Comparison of ENCODE assay signal across 16 cellular contexts in genomic region chr3:150749218-150749617, GRCh38. TPM values are rescaled to one million over a fixed set of nuclear protein-coding genes. Genes with fewer than 3 reads are reported as not detected.
"Had no signal": no experiment of that assay in that cellular context is flagged by ENCODE, and none has a peak within 500 bp of the region (broad histone marks: within the 10 kb centered on the region; RNA-seq: fewer than 3 reads in every experiment).

No MANE protein-coding gene starts in this region.

- H3K27ac ChIP-seq: brain microvascular endothelial cell, esophagus muscularis mucosa, SK-N-MC, upper lobe of right lung had no signal

- H3K27me3 Mint-ChIP-seq: activated CD4-positive, alpha-beta T cell treated with anti-CD3 and anti-CD28 coated beads, Interleukin-2, amount 10 ng/mL, durations not matched to agents 7 days and 5 days; naive thymus-derived CD8-positive, alpha-beta T cell; progenitor cell of endocrine pancreas; T-cell had no signal

- H3K9me3 Mint-ChIP-seq: naive thymus-derived CD8-positive, alpha-beta T cell; T-cell had no signal

- H3K36me3 ChIP-seq: brain microvascular endothelial cell, upper lobe of right lung had no signal

- H3K9me3 ChIP-seq: esophagus muscularis mucosa, mucosa of descending colon, upper lobe of right lung had no signal

- H3K27me3 ChIP-seq: brain microvascular endothelial cell, esophagus muscularis mucosa, upper lobe of right lung had no signal

- H3K4me3 Mint-ChIP-seq: activated CD4-positive, alpha-beta T cell treated with anti-CD3 and anti-CD28 coated beads, Interleukin-2, amount 10 ng/mL, durations not matched to agents 7 days and 5 days; naive thymus-derived CD8-positive, alpha-beta T cell; T-cell had no signal

- H3K27ac Mint-ChIP-seq: activated CD4-positive, alpha-beta T cell treated with anti-CD3 and anti-CD28 coated beads, Interleukin-2, amount 10 ng/mL, durations not matched to agents 7 days and 5 days; progenitor cell of endocrine pancreas had no signal

- H3K4me3 ChIP-seq: esophagus muscularis mucosa, mucosa of descending colon, SK-N-MC, upper lobe of right lung had no signal

- DNase-seq: activated CD4-positive, alpha-beta T cell treated with anti-CD3 and anti-CD28 coated beads, Interleukin-2, amount 10 ng/mL, durations not matched to agents 7 days and 5 days; activated CD8-positive, alpha-beta memory T cell treated with anti-CD3 and anti-CD28 coated beads for 24 hours; brain microvascular endothelial cell; cerebellar nuclear complex; left cardiac atrium; mammary epithelial cell; mucosa of descending colon; naive thymus-derived CD8-positive, alpha-beta T cell; right cardiac atrium; stimulated activated CD4-positive, alpha-beta T cell treated with anti-CD3 and anti-CD28 coated beads, Interleukin-2, amount 100 ng/mL, for 24 hours; stimulated activated naive CD4-positive, alpha-beta T cell; T-cell; upper lobe of right lung had no signal

RNA-seq across cellular contexts. Expression of gene ERICH6, which starts 45.5 kb away (rescaled TPM):
- total RNA-seq: esophagus muscularis mucosa; mammary epithelial cell; mucosa of descending colon; naive thymus-derived CD8-positive, alpha-beta T cell; progenitor cell of endocrine pancreas; upper lobe of right lung had no signal
- polyA plus RNA-seq: right cardiac atrium had no signal
